In genomic region chr1:101109791-101110190, GRCh38 we compare ENCODE assay signal across 14 cellular contexts.
"Had no signal": no experiment of that assay in that cellular context is flagged by ENCODE, and none has a peak within 500 bp of the region (broad histone marks: within the 10 kb centered on the region; RNA-seq: fewer than 3 reads in every experiment).

No MANE protein-coding gene starts in this region.

- H3K4me3 Mint-ChIP-seq: dendritic cell treated with granulocyte-macrophage colony-stimulating factor and Interleukin-4, amounts not matched to agents 40 ng/mL and 50 ng/mL, for 4 days; WTC11 had no signal

- H3K4me1 Mint-ChIP-seq: WTC11 had no signal

- H3K27me3 Mint-ChIP-seq: dendritic cell treated with granulocyte-macrophage colony-stimulating factor and Interleukin-4, amounts not matched to agents 40 ng/mL and 50 ng/mL, for 4 days had no signal

- H3K36me3 ChIP-seq: gastroesophageal sphincter, left lung, upper lobe of right lung had no signal

- H3K36me3 Mint-ChIP-seq: WTC11 had no signal

- H3K9me3 Mint-ChIP-seq: dendritic cell treated with granulocyte-macrophage colony-stimulating factor and Interleukin-4, amounts not matched to agents 40 ng/mL and 50 ng/mL, for 4 days; WTC11 had no signal

- H3K4me3 ChIP-seq: body of pancreas, gastroesophageal sphincter, left lung, testis, upper lobe of right lung had no signal

- DNase-seq: activated CD4-positive, alpha-beta T cell treated with anti-CD3 and anti-CD28 coated beads, Interleukin-2, amount 50 U/mL, for 1 hour; activated gamma-delta T cell; activated T-cell treated with anti-CD3 and anti-CD28 coated beads, Interleukin-2, amount 50 U/mL, for 1 hour; amniotic stem cell; body of pancreas; left lung; mesenchymal stem cell; stimulated activated CD4-positive, alpha-beta T cell treated with anti-CD3 and anti-CD28 coated beads, Interleukin-12 subunit alpha, Interleukin-12 subunit beta, amount 100 ng/mL, for 4 hours; stimulated activated naive CD8-positive, alpha-beta T cell treated with anti-CD3 and anti-CD28 coated beads, Interleukin-15, Interleukin-2, amounts not matched to agents 100 U/mL and 50 U/mL, for 24 hours; testis; upper lobe of right lung had no signal

- H3K27ac ChIP-seq: body of pancreas, gastroesophageal sphincter, left lung, testis, upper lobe of right lung had no signal

- H3K4me1 ChIP-seq: body of pancreas, gastroesophageal sphincter, testis had no signal

- H3K27me3 ChIP-seq: body of pancreas, gastroesophageal sphincter, left lung, testis, upper lobe of right lung had no signal

- ATAC-seq: body of pancreas; gastroesophageal sphincter; left lung; stimulated activated naive CD8-positive, alpha-beta T cell treated with anti-CD3 and anti-CD28 coated beads, Interleukin-15, Interleukin-2, amounts not matched to agents 100 U/mL and 50 U/mL, for 24 hours; upper lobe of right lung; WTC11 had no signal

- H3K27ac Mint-ChIP-seq: dendritic cell treated with granulocyte-macrophage colony-stimulating factor and Interleukin-4, amounts not matched to agents 40 ng/mL and 50 ng/mL, for 4 days; WTC11 had no signal

- H3K9me3 ChIP-seq: body of pancreas, gastroesophageal sphincter, left lung, testis, upper lobe of right lung had no signal
